In the genomic region with DNA sequence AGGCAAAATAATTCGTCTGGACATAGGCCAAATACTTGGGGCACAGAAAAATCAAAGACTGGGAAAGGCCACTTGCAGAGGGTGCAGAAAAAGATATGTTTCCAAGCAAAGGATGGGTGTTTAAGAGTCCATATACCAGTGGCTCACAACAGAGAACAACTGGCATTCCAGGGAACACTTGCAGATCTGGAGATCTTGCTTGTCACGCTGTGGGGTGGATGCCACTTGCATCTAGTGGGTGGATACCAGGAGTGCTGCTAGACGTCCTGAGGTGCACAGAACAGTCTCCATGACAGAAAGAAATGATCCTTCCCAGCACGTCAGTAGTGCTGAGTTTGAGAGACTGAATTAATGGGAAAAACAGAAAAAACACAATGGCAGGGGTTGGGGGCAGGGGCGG, we compare ENCODE assay signal across 1 cellular context.
A peak's percentile ranks its signal among the peaks of the same experiment; 100 is the strongest.
TF ChIP-seq lines count a peak whose summit lies in the region.

No MANE protein-coding gene starts in this region.

TF ChIP-seq in HEK293, 187 proteins besides CTCF, POLR2A, EP300 and RAD21 (continued from another document):
- peak; percentile 69 for TF ChIP-seq ZBTB17 (tag by site-specific recombination; IDR thresholded peaks at IDR 0.05)
